In the genomic region with DNA sequence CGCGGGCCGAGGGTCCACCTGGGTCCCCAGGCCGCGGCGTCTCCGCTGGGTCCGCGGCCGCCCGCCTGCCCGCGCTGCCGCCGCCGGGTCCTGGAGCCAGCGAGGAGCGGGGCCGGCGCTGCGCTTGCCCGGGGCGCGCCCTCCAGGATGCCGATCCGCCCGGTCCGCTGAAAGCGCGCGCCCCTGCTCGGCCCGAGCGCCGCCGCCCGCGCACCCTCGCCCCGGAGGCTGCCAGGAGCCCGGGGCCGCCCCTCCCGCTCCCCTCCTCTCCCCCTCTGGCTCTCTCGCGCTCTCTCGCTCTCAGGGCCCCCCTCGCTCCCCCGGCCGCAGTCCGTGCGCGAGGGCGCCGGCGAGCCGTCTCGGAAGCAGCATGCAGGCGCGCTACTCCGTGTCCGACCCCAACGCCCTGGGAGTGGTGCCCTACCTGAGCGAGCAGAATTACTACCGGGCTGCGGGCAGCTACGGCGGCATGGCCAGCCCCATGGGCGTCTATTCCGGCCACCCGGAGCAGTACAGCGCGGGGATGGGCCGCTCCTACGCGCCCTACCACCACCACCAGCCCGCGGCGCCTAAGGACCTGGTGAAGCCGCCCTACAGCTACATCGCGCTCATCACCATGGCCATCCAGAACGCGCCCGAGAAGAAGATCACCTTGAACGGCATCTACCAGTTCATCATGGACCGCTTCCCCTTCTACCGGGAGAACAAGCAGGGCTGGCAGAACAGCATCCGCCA, we compare ENCODE assay signal across 8 cellular contexts. TPM values are rescaled to one million over a fixed set of nuclear protein-coding genes. Genes with fewer than 3 reads are reported as not detected.
A peak's percentile ranks its signal among the peaks of the same experiment; 100 is the strongest.
DNase-seq lines count a peak whose midpoint lies in the region; ATAC-seq and TF ChIP-seq lines count a peak whose summit lies in the region.

No MANE protein-coding gene starts in this region.

- peak overlapping the region in 1 of 9 donors; percentile 29 for H3K27ac Mint-ChIP-seq in naive thymus-derived CD4-positive, alpha-beta T cell

- no peaks in the 10 kb centered on the region for H3K9me3 Mint-ChIP-seq in naive thymus-derived CD4-positive, alpha-beta T cell

- no peak overlapping the region for H3K27ac ChIP-seq in naive thymus-derived CD4-positive, alpha-beta T cell (ENCODE audit: low read depth, low read length)
- no peak overlapping the region for H3K27ac ChIP-seq in substantia nigra (ENCODE audit: low read depth, low read length, poor library complexity, severe bottlenecking)

- H3K36me3 ChIP-seq in BJ (ENCODE audit: control insufficient read depth, insufficient read depth, low read length) = no peaks in the 10 kb centered on the region
- H3K36me3 ChIP-seq in naive thymus-derived CD4-positive, alpha-beta T cell (ENCODE audit: control insufficient read depth in 2 of 3, insufficient read depth in 3 of 3, low read length in 3 of 3) = no peaks in the 10 kb centered on the region

- ATAC-seq in naive thymus-derived CD4-positive, alpha-beta T cell = no peak

- H3K4me1 Mint-ChIP-seq in naive thymus-derived CD4-positive, alpha-beta T cell = peaks cover 10 to 43% (median 17%) of the 10 kb centered on the region in 7 donors

- H3K36me3 Mint-ChIP-seq in naive thymus-derived CD4-positive, alpha-beta T cell = no peaks in the 10 kb centered on the region

- H3K4me1 ChIP-seq in naive thymus-derived CD4-positive, alpha-beta T cell (ENCODE audit: control insufficient read depth in 2 of 2, insufficient read depth in 2 of 2, low read length in 2 of 2) = peaks cover 8 to 12% of the 10 kb centered on the region in 2 donors

- POLR2A ChIA-PET in BJ (lab: Charles Lee) = no interaction called here
- POLR2A ChIA-PET in naive thymus-derived CD4-positive, alpha-beta T cell (lab: Charles Lee) = no interaction called here

- in situ Hi-C loops in GM13976 (cut with MboI; ENCODE audit: low sequenced_read_pairs, unreplicated experiment) = loop anchor here (10.0 to 25.0 kb wide), 2 partner anchors 488 to 720 kb away; no protein-coding TSS in a partner anchor

- peaks cover 4% of the 10 kb centered on the region for H3K27me3 ChIP-seq in BJ (ENCODE audit: control insufficient read depth, insufficient read depth, low read length)
- H3K27me3 ChIP-seq in naive thymus-derived CD4-positive, alpha-beta T cell (ENCODE audit: control insufficient read depth in 2 of 2, insufficient read depth in 2 of 2, low read length in 2 of 2) = peaks cover 14 to 26% of the 10 kb centered on the region in 2 donors

- DNase-seq in BJ (ENCODE audit: low read depth) (no peak), RPMI7951 (ENCODE audit: low read depth) (peak; percentile 71), epithelial cell of proximal tubule (ENCODE audit: low read depth) (no peak), GM13976 (ENCODE audit: low spot score) (no peak), substantia nigra (lab: John Stamatoyannopoulos, UW) (no peak), NK-92 (lab: John Stamatoyannopoulos, UW; ENCODE audit: unreplicated experiment) (no peak), NCI-H1417 (lab: John Stamatoyannopoulos, UW) (no peak)
- no peak for DNase-seq in naive thymus-derived CD4-positive, alpha-beta T cell

- H3K4me3 Mint-ChIP-seq in naive thymus-derived CD4-positive, alpha-beta T cell = peak overlapping the region in 8 of 10 donors; percentile 20 to 74 (median 53)

- intact Hi-C loops in naive thymus-derived CD4-positive, alpha-beta T cell (cut with micrococcal nuclease) = loop anchor here in 1 of 2 donors (5.0 to 10.0 kb wide), 3 partner anchors 60 to 1198 kb away; partner anchors contain the start of genes FBXO31 and KLHDC4

- CTCF ChIA-PET in BJ (lab: Yijun Ruan, JAX) = interaction anchor here (0.6 to 1.8 kb wide), 9 partner anchors 7 to 711 kb away, joined by 3 to 11 read pairs (median 3); no protein-coding TSS in a partner anchor
- CTCF ChIA-PET in naive thymus-derived CD4-positive, alpha-beta T cell (lab: Charles Lee) = no interaction called here

- H3K4me3 ChIP-seq in BJ (ENCODE audit: low read depth, low read length) (peak overlapping the region; percentile 83), epithelial cell of proximal tubule (ENCODE audit: low read depth, low read length) (peak overlapping the region; percentile 53)
- H3K4me3 ChIP-seq in naive thymus-derived CD4-positive, alpha-beta T cell (ENCODE audit: low read length) = no peak overlapping the region

- H3K9me3 ChIP-seq in naive thymus-derived CD4-positive, alpha-beta T cell (ENCODE audit: control insufficient read depth in 2 of 3, low read length in 3 of 3) = no peaks in the 10 kb centered on the region

- peaks cover 62 to 67% (median 64%) of the 10 kb centered on the region in 5 donors for H3K27me3 Mint-ChIP-seq in naive thymus-derived CD4-positive, alpha-beta T cell

- TF ChIP-seq CTCF in BJ (IDR thresholded peaks at IDR 0.05; ENCODE audit: insufficient read depth, low read depth, low read length) (no peak), epithelial cell of proximal tubule (conservative IDR thresholded peaks at IDR 0.05; ENCODE audit: low read depth, low read length) (no peak), GM13976 (IDR thresholded peaks at IDR 0.05; ENCODE audit: borderline replicate concordance, control extremely low read depth, extremely low read depth, insufficient read depth, missing control alignments) (no peak)

RNA-seq across cellular contexts. Expression of gene FOXC2, which starts 0.5 kb away (rescaled TPM):
- 0.39 and 0.63 TPM in 2 replicates for polyA plus RNA-seq in BJ (2011; rRNA removed)
- 0.76 and 1.2 TPM in 2 replicates for polyA minus RNA-seq in BJ (2011; rRNA and poly(A)+ RNA removed)
- 1.3 and 1.6 TPM in 2 replicates for total RNA-seq in RPMI7951 (2014; rRNA removed; shearing (Covaris generic))
- 26.5 and 30.1 TPM in 2 replicates for total RNA-seq in epithelial cell of proximal tubule
- total RNA-seq in naive thymus-derived CD4-positive, alpha-beta T cell = not detected
- polyA plus RNA-seq in naive thymus-derived CD4-positive, alpha-beta T cell = not detected

RNA-seq across cellular contexts. Expression of gene FOXL1, which starts 11.2 kb away (rescaled TPM):
- polyA plus RNA-seq in BJ (2011; rRNA removed) = 4.3 and 4.9 TPM in 2 replicates
- polyA minus RNA-seq in BJ (2011; rRNA and poly(A)+ RNA removed) = 2.4 and 2.8 TPM in 2 replicates
- 4.3 and 5.7 TPM in 2 replicates for total RNA-seq in RPMI7951 (2014; rRNA removed; shearing (Covaris generic))
- 11.6 and 14.6 TPM in 2 replicates for total RNA-seq in epithelial cell of proximal tubule
- total RNA-seq in naive thymus-derived CD4-positive, alpha-beta T cell = not detected
- polyA plus RNA-seq in naive thymus-derived CD4-positive, alpha-beta T cell = not detected

RNA-seq across cellular contexts. Expression of gene MTHFSD, which starts 12.1 kb away (rescaled TPM):
- 16.0 and 17.2 TPM in 2 replicates for polyA plus RNA-seq in BJ (2011; rRNA removed)
- 16.3 and 17.8 TPM in 2 replicates for polyA minus RNA-seq in BJ (2011; rRNA and poly(A)+ RNA removed)
- total RNA-seq in RPMI7951 (2014; rRNA removed; shearing (Covaris generic)) = 6.1 and 8.8 TPM in 2 replicates
- 7.1 and 13.2 TPM in 2 replicates for total RNA-seq in epithelial cell of proximal tubule
- total RNA-seq in naive thymus-derived CD4-positive, alpha-beta T cell = 10 to 100 TPM; 17.6 to 46.7 (median 29.9) TPM
- polyA plus RNA-seq in naive thymus-derived CD4-positive, alpha-beta T cell = 10 to 100 TPM; 16.7 to 28.1 TPM

RNA-seq across cellular contexts. Expression of gene FOXF1, which starts 56.8 kb away (rescaled TPM):
- polyA plus RNA-seq in BJ (2011; rRNA removed) = 6.0 and 7.7 TPM in 2 replicates
- polyA minus RNA-seq in BJ (2011; rRNA and poly(A)+ RNA removed) = 4.8 and 6.0 TPM in 2 replicates
- 2.1 and 3.0 TPM in 2 replicates for total RNA-seq in RPMI7951 (2014; rRNA removed; shearing (Covaris generic))
- 0.12 TPM in 1 of 2 replicates, not detected in the other for total RNA-seq in epithelial cell of proximal tubule
- total RNA-seq in naive thymus-derived CD4-positive, alpha-beta T cell = not detected
- not detected for polyA plus RNA-seq in naive thymus-derived CD4-positive, alpha-beta T cell

Comparison
In these comparisons a context has a peak if more than half of its experiments do, and no peak if none do; other contexts are left out.
1. RNA of gene FOXC2, which starts 0.5 kb away (total RNA-seq): 26.5 to 30.1 TPM in epithelial cell of proximal tubule; 1.3 to 1.6 TPM in RPMI7951 and not detected in naive thymus-derived CD4-positive, alpha-beta T cell; every median in the first group is over 10 times any median in the second.